8 cellular contexts compared by ENCODE assay signal in the genomic region with DNA sequence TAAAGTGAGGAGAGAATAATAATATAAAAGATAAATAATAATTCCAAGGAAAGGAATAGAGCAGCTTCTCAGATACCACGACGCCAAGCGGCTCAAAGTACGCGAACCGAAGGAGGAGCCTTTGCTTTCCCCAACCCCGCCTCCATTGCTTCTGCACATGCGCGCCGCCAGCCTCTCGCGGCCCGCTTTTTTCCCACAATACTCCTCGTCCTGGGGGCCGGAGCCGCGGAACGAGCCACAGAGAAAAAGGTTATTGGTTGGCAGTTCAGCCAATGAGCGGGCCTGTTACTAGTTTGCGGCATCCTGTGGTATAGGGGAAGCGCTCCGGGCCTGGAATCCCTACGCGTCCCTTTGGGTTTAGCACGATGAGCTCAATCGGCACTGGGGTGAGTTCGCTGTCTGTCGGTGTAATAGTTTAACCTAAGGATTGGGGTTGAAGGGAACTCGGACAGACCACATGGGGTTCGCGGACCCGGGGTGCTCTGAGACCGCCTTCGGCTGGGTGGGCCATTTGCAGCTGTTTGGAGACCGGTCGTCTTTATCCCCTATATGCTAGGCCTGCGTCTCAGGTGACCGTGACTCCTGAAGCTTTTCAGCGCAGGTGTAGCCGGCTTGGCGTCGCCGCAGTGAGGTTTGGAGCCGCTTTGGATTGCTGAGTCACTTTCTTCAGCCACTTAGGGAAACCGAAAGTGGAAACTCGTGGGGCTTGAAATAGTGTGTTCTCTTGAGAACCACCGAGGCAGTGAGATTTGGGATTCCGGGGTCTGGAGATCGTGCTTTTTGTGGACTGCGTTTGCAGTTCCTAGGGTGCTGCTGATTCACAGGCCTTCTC. TPM values are rescaled to one million over a fixed set of nuclear protein-coding genes. Genes with fewer than 3 reads are reported as not detected.
DNase-seq lines count a peak whose midpoint lies in the region; ATAC-seq and TF ChIP-seq lines count a peak whose summit lies in the region.

A gene (plus strand): TSS at position 288 of the 832 bp plus-strand sequence. CDS start 78 bp downstream, at position 366.

- no peaks in the 10 kb centered on the region for H3K36me3 ChIP-seq in ovary
- H3K36me3 ChIP-seq in thyroid gland: peaks cover 0 to 3% of the 10 kb centered on the region in 2 donors

- TF ChIP-seq POLR2A in ovary (IDR thresholded peaks at IDR 0.05) (peak; percentile 88), thyroid gland (IDR thresholded peaks at IDR 0.05) (peak in 1 of 2 donors; percentile 89)

- H3K4me3 ChIP-seq in GM12865 (ENCODE audit: low read depth, low read length) (peak within 1 kb of the TSS; percentile 65), ovary (peak within 1 kb of the TSS; percentile 60), thyroid gland (replicated peaks in 1 of 3) (peak within 1 kb of the TSS; percentile 53 to 95 (median 81))

- peaks cover 51% of the 10 kb centered on the region for H3K4me1 Mint-ChIP-seq in activated naive CD8-positive, alpha-beta T cell treated with anti-CD3 and anti-CD28 coated beads, Interleukin-2, amount 50 U/mL, for 24 hours

- peaks cover 3% of the 10 kb centered on the region for H3K27me3 Mint-ChIP-seq in activated naive CD8-positive, alpha-beta T cell treated with anti-CD3 and anti-CD28 coated beads, Interleukin-2, amount 50 U/mL, for 24 hours

- H3K4me1 ChIP-seq in ovary (ENCODE audit: insufficient read depth): peaks cover 6% of the 10 kb centered on the region
- peaks cover 23 to 28% of the 10 kb centered on the region in 2 donors for H3K4me1 ChIP-seq in thyroid gland

- peaks cover 20% of the 10 kb centered on the region for H3K36me3 Mint-ChIP-seq in activated naive CD8-positive, alpha-beta T cell treated with anti-CD3 and anti-CD28 coated beads, Interleukin-2, amount 50 U/mL, for 24 hours (ENCODE audit: low read depth)

- ATAC-seq in HG02763 (IDR thresholded peaks at IDR 0.05; ENCODE audit: unreplicated experiment) (peak; percentile 92), Right ventricle myocardium inferior (peak; percentile 95)
- ATAC-seq in activated naive CD8-positive, alpha-beta T cell treated with anti-CD3 and anti-CD28 coated beads, Interleukin-2, amount 50 U/mL, for 24 hours: peak; percentile 92

- peak; percentile 98 for DNase-seq in GM12865 (ENCODE audit: low read depth)
- peak; percentile 97 for DNase-seq in NCI-H1417 treated with DMSO at 0.1 percent for 48 hours (lab: John Stamatoyannopoulos, UW)
- DNase-seq in SW480 (ENCODE audit: low spot score): peak; percentile 98
- peak; percentile 97 for DNase-seq in activated naive CD8-positive, alpha-beta T cell treated with anti-CD3 and anti-CD28 coated beads, Interleukin-2, amount 50 U/mL, for 24 hours
- DNase-seq in Right ventricle myocardium inferior (ENCODE audit: missing footprints): peak; percentile 99
- peak; percentile 97 to 98 (median 97) for DNase-seq in ovary
- peak; percentile 97 to 99 for DNase-seq in thyroid gland

- TF ChIP-seq CTCF in GM12865 (IDR thresholded peaks at IDR 0.05; ENCODE audit: insufficient read depth, low read depth, low read length, missing control alignments) (no peak), ovary (IDR thresholded peaks at IDR 0.05) (peak in 1 of 3 donors; percentile 11), thyroid gland (IDR thresholded peaks at IDR 0.05) (no peak)

- no peaks in the 10 kb centered on the region for H3K9me3 ChIP-seq in ovary
- no peaks in the 10 kb centered on the region for H3K9me3 ChIP-seq in thyroid gland

- H3K27ac ChIP-seq in ovary (peak within 1 kb of the TSS; percentile 58 to 91), thyroid gland (peak within 1 kb of the TSS; percentile 91 to 97 (median 94))

- TF ChIP-seq EP300 in ovary (IDR thresholded peaks at IDR 0.05): no peak

- H3K27me3 ChIP-seq in ovary (no peaks in the 10 kb centered on the region), thyroid gland (no peaks in the 10 kb centered on the region)

- H3K4me3 Mint-ChIP-seq in activated naive CD8-positive, alpha-beta T cell treated with anti-CD3 and anti-CD28 coated beads, Interleukin-2, amount 50 U/mL, for 24 hours: peak within 1 kb of the TSS; percentile 87

- H3K9me3 Mint-ChIP-seq in activated naive CD8-positive, alpha-beta T cell treated with anti-CD3 and anti-CD28 coated beads, Interleukin-2, amount 50 U/mL, for 24 hours: no peaks in the 10 kb centered on the region

- H3K27ac Mint-ChIP-seq in activated naive CD8-positive, alpha-beta T cell treated with anti-CD3 and anti-CD28 coated beads, Interleukin-2, amount 50 U/mL, for 24 hours: peak within 1 kb of the TSS; percentile 91

- WGBS in ovary, 3 donors: 0 to 1% (median 1%) methylated on average over 50 of the region's 50 CpGs
- 1% methylated on average over 33 to 43 of the region's 50 CpGs for WGBS in thyroid gland, 2 donors

- intact Hi-C loops in Right ventricle myocardium inferior (cut with DNase I): loop anchor here (2.0 to 10.0 kb wide), 3 partner anchors 54 to 183 kb away; a partner anchor contains a TSS
- intact Hi-C loops in ovary (cut with DNase I): loop anchor here in 2 of 4 donors (2.0 to 5.0 kb wide), 4 partner anchors 44 to 183 kb away; a partner anchor contains a TSS
- intact Hi-C loops in thyroid gland (cut with DNase I): loop anchor here (5.0 kb wide), 1 partner anchor 53 kb away; a partner anchor contains a TSS

RNA-seq across cellular contexts. Expression of the gene that starts here (rescaled TPM):
- total RNA-seq in Right ventricle myocardium inferior (149 TPM), ovary (100 to 1,000 TPM in 3 of 7 donors, 10 to 100 TPM in 4; 68.5 to 136 (median 93.4) TPM), thyroid gland (100 to 1,000 TPM in 3 of 4 donors, 10 to 100 TPM in 1; 98.6 to 151 (median 131) TPM)
- 10 to 100 TPM; 68.1 to 75.6 TPM for polyA plus RNA-seq in ovary

Comparison
In these comparisons a context has a peak if more than half of its experiments do, and no peak if none do; other contexts are left out.
1. Peak in every context shown above with its lines: DNase-seq, ATAC-seq, H3K4me3 ChIP-seq and H3K27ac ChIP-seq.